1 cellular context compared by ENCODE assay signal in genomic region chr12:83172441-83172840, GRCh38.
TF ChIP-seq lines count a peak whose summit lies in the region.

No MANE protein-coding gene starts in this region.

TF ChIP-seq in K562, 482 proteins besides CTCF, POLR2A, EP300 and RAD21 (continued from another document and continues in another):
- TF ChIP-seq ZBTB11 (CRISPR knock-in tag; IDR thresholded peaks at IDR 0.05) (no peak), TRIM24 (IDR thresholded peaks at IDR 0.05) (0 out of 4 replicates have a peak, but pooled peaks of 1 of the 2 experiments have one; percentile 22), NFXL1 (CRISPR knock-in tag; IDR thresholded peaks at IDR 0.05) (no peak), HLTF (IDR thresholded peaks at IDR 0.05) (no peak), TARDBP (IDR thresholded peaks at IDR 0.05) (no peak), MECOM (CRISPR knock-in tag; IDR thresholded peaks at IDR 0.05) (no peak), POLR2AphosphoS2 (IDR thresholded peaks at IDR 0.05; ENCODE audit: low read length) (no peak), ZNF444 (CRISPR knock-in tag; IDR thresholded peaks at IDR 0.05) (no peak), U2AF2 (optimal IDR thresholded peaks at IDR 0.05; ENCODE audit: low read depth, low read length) (no peak), GABPB1 (CRISPR knock-in tag; IDR thresholded peaks at IDR 0.05) (no peak), ZNF239 (CRISPR knock-in tag; IDR thresholded peaks at IDR 0.05) (no peak), RCOR1 (IDR thresholded peaks at IDR 0.05; ENCODE audit: borderline replicate concordance in 1 of 2, low read depth in 2 of 2, low read length in 2 of 2) (no peak), SUPT5H (IDR thresholded peaks at IDR 0.05) (no peak), HDAC3 (IDR thresholded peaks at IDR 0.05; ENCODE audit: borderline replicate concordance, partially characterized antibody) (no peak), CREB5 (CRISPR knock-in tag; IDR thresholded peaks at IDR 0.05) (no peak), SMARCA4 (IDR thresholded peaks at IDR 0.05) (peak; percentile 30; the same call in 1 of the 2 replicates), KHSRP (IDR thresholded peaks at IDR 0.05) (no peak), MIER1 (IDR thresholded peaks at IDR 0.05; ENCODE audit: low read depth) (no peak), ZNF197 (CRISPR knock-in tag; IDR thresholded peaks at IDR 0.05; ENCODE audit: low read depth) (no peak), IRF2 (CRISPR knock-in tag; IDR thresholded peaks at IDR 0.05) (no peak), ATF3 (IDR thresholded peaks at IDR 0.05) (peak; percentile 17; the same call in 1 of the 2 replicates), ATF3 (CRISPR knock-in tag; conservative IDR thresholded peaks at IDR 0.05) (no peak), ZNF280B (CRISPR knock-in tag; IDR thresholded peaks at IDR 0.05) (no peak), MBD1 (CRISPR knock-in tag; IDR thresholded peaks at IDR 0.05) (no peak), POLR2H (tag; IDR thresholded peaks at IDR 0.05; ENCODE audit: low read depth) (no peak), SRSF3 (IDR thresholded peaks at IDR 0.05; ENCODE audit: insufficient read depth, low read length) (no peak), ZNF717 (CRISPR knock-in tag; IDR thresholded peaks at IDR 0.05) (no peak), JUNB (CRISPR knock-in tag; conservative IDR thresholded peaks at IDR 0.05) (no peak), U2AF1 (optimal IDR thresholded peaks at IDR 0.05; ENCODE audit: low read depth, low read length) (no peak), PURB (CRISPR knock-in tag; IDR thresholded peaks at IDR 0.05; ENCODE audit: low read depth) (no peak), ZNF511 (CRISPR knock-in tag; IDR thresholded peaks at IDR 0.05) (no peak), PCBP1 (IDR thresholded peaks at IDR 0.05; ENCODE audit: low read depth, low read length, poor library complexity, severe bottlenecking) (no peak), POLR2AphosphoS5 (IDR thresholded peaks at IDR 0.05; ENCODE audit: control insufficient read depth, insufficient read depth, low read depth, low read length) (no peak), TBP (optimal IDR thresholded peaks at IDR 0.05; ENCODE audit: low read depth, low read length) (no peak), PBX2 (CRISPR knock-in tag; IDR thresholded peaks at IDR 0.05; ENCODE audit: low read depth) (no peak), PBX2 (tag; conservative IDR thresholded peaks at IDR 0.05; ENCODE audit: low read depth) (peak; percentile 37; the same call in 1 of the 2 replicates), GMEB1 (CRISPR knock-in tag; IDR thresholded peaks at IDR 0.05) (no peak), ID3 (CRISPR knock-in tag; IDR thresholded peaks at IDR 0.05) (no peak), ID3 (tag; IDR thresholded peaks at IDR 0.05) (no peak), LARP7 (IDR thresholded peaks at IDR 0.05) (no peak), NBN (IDR thresholded peaks at IDR 0.05; ENCODE audit: low read depth) (no peak; the same call in 1 of the 2 replicates), NEUROD1 (IDR thresholded peaks at IDR 0.05; ENCODE audit: borderline replicate concordance, low read depth, low read length, partially characterized antibody) (no peak), SRF (CRISPR knock-in tag; IDR thresholded peaks at IDR 0.05) (no peak), TFE3 (CRISPR knock-in tag; IDR thresholded peaks at IDR 0.05) (no peak), NFIX (CRISPR knock-in tag; IDR thresholded peaks at IDR 0.05; ENCODE audit: low read depth) (no peak), E2F6 (IDR thresholded peaks at IDR 0.05; ENCODE audit: borderline replicate concordance in 1 of 2, extremely low read depth in 1 of 2, insufficient read depth in 1 of 2, insufficient read length in 1 of 2, low read depth in 1 of 2, low read length in 1 of 2, poor library complexity in 1 of 2, severe bottlenecking in 1 of 2) (no peak), ARID3A (IDR thresholded peaks at IDR 0.05; ENCODE audit: borderline replicate concordance, low read depth, low read length) (peak; percentile 85), ZNF764 (CRISPR knock-in tag; IDR thresholded peaks at IDR 0.05; ENCODE audit: low read depth) (no peak)
